Comparison of ENCODE assay signal across 8 cellular contexts in genomic region chr7:141551773-141552162, GRCh38. TPM values are rescaled to one million over a fixed set of nuclear protein-coding genes. Genes with fewer than 3 reads are reported as not detected.
A peak's percentile ranks its signal among the peaks of the same experiment; 100 is the strongest.
DNase-seq lines count a peak whose midpoint lies in the region; ATAC-seq and TF ChIP-seq lines count a peak whose summit lies in the region.

No MANE protein-coding gene starts in this region.

- ATAC-seq in T-cell (replicated peaks in 1 of 4) (peak in 1 of 4 experiments; percentile 5), gastroesophageal sphincter (no peak), omental fat pad (ENCODE audit: low FRiP score) (no peak)

- DNase-seq in AG04450 (ENCODE audit: low read depth, low spot score) (no peak), GM23248 (peak; percentile 28), T-cell (no peak), spleen (no peak), nucleus accumbens (lab: John Stamatoyannopoulos, UW) (no peak), omental fat pad (ENCODE audit: low spot score) (no peak), KBM-7 (no peak)

- peak overlapping the region; percentile 89 for H3K9ac ChIP-seq in GM23248

- intact Hi-C loops in spleen (cut with DNase I; ENCODE audit: low total_unique reads), result no loop called here

- no peaks in the 10 kb centered on the region for H3K27me3 Mint-ChIP-seq in T-cell

- CTCF ChIA-PET in AG04450 (lab: Charles Lee), result interaction anchor here (0.6 to 6.3 kb wide), 3 partner anchors 19 to 537 kb away, joined by 3 to 53 read pairs (median 12); partner anchors contain the start of gene MRPS33
- CTCF ChIA-PET in T-cell (lab: Charles Lee), result no interaction called here

- H3K27ac Mint-ChIP-seq in T-cell, result peak overlapping the region; percentile 19 to 40

- peaks cover 17% of the 10 kb centered on the region for H3K79me2 ChIP-seq in GM23248 (ENCODE audit: insufficient read depth)

- H3K36me3 ChIP-seq in GM23248 (ENCODE audit: low read depth) (no peaks in the 10 kb centered on the region), gastroesophageal sphincter (peaks cover 0 to 14% of the 10 kb centered on the region in 2 donors), spleen (peaks cover 0 to 17% (median 7%) of the 10 kb centered on the region in 6 donors)

- no peaks in the 10 kb centered on the region for H3K9me3 Mint-ChIP-seq in T-cell

- H3K4me1 Mint-ChIP-seq in T-cell, result peaks cover 30 to 35% (median 31%) of the 10 kb centered on the region in 3 donors

- H3K27me3 ChIP-seq in AG04450 (ENCODE audit: control insufficient read depth, insufficient read depth, low read length) (no peaks in the 10 kb centered on the region), GM23248 (replicated peaks; ENCODE audit: insufficient read depth) (no peaks in the 10 kb centered on the region), gastroesophageal sphincter (no peaks in the 10 kb centered on the region), spleen (replicated peaks in 1 of 7) (no peaks in the 10 kb centered on the region)

- H3K4me1 ChIP-seq in GM23248 (ENCODE audit: insufficient read depth), result peaks cover 4% of the 10 kb centered on the region; the same call in 1 of the 2 replicates
- peaks cover 0 to 33% (median 13%) of the 10 kb centered on the region in 3 donors for H3K4me1 ChIP-seq in gastroesophageal sphincter
- peaks cover 12 to 38% (median 19%) of the 10 kb centered on the region in 6 donors for H3K4me1 ChIP-seq in spleen

- in situ Hi-C loops in GM23248 (cut with MboI), result no loop called here
- in situ Hi-C loops in KBM-7 (cut with MboI; ENCODE audit: low pct_unique_long_range_greater_than_20kb, low sequenced_read_pairs), result no loop called here

- H3K4me3 ChIP-seq in AG04450 (ENCODE audit: low read depth, low read length), result peak overlapping the region; percentile 92
- peak overlapping the region; percentile 86 for H3K4me3 ChIP-seq in GM23248
- peak overlapping the region; percentile 75 to 95 for H3K4me3 ChIP-seq in gastroesophageal sphincter
- H3K4me3 ChIP-seq in spleen, result peak overlapping the region; percentile 75 to 97 (median 87)

- TF ChIP-seq POLR2A in gastroesophageal sphincter (IDR thresholded peaks at IDR 0.05) (no peak), spleen (IDR thresholded peaks at IDR 0.05) (no peak)

- H3K4me3 Mint-ChIP-seq in T-cell, result peak overlapping the region; percentile 80 to 89 (median 87)

- H3K36me3 Mint-ChIP-seq in T-cell, result peaks cover 14% of the 10 kb centered on the region

- no peak for TF ChIP-seq CTCF in AG04450 (IDR thresholded peaks at IDR 0.05; ENCODE audit: low read depth, low read length)
- TF ChIP-seq CTCF in gastroesophageal sphincter (IDR thresholded peaks at IDR 0.05), result no peak
- no peak for TF ChIP-seq CTCF in spleen (IDR thresholded peaks at IDR 0.05 in 8 of 11, conservative IDR thresholded peaks at IDR 0.05 in 3 of 11)
- no peak for TF ChIP-seq CTCF in omental fat pad (IDR thresholded peaks at IDR 0.05)

- no peaks in the 10 kb centered on the region for H3K9me3 ChIP-seq in AG04450 (ENCODE audit: control insufficient read depth, insufficient read depth, low read length)
- no peaks in the 10 kb centered on the region for H3K9me3 ChIP-seq in GM23248 (ENCODE audit: low read depth)
- H3K9me3 ChIP-seq in gastroesophageal sphincter, result no peaks in the 10 kb centered on the region
- no peaks in the 10 kb centered on the region for H3K9me3 ChIP-seq in spleen

- no peaks in the 10 kb centered on the region for H3K9me2 ChIP-seq in GM23248 (ENCODE audit: insufficient read depth)

- peak overlapping the region; percentile 99 for H2AFZ ChIP-seq in GM23248

- POLR2A ChIA-PET in AG04450 (lab: Yijun Ruan, JAX) (interaction anchor here (1.0 to 1.6 kb wide), 5 partner anchors 18 to 537 kb away, joined by 3 to 12 read pairs (median 5); partner anchors contain the start of genes MRPS33 and SSBP1), T-cell (lab: Charles Lee) (no interaction called here)

- TF ChIP-seq EP300 in gastroesophageal sphincter (IDR thresholded peaks at IDR 0.05), result no peak

- WGBS in GM23248 (ENCODE audit: low coverage in 1 of 2, low lambda C conversion rate in 2 of 2, missing lambda C conversion rate in 2 of 2), 2 experiments, result 15% methylated on average over 4 of the region's 4 CpGs
- 12 to 16% methylated on average over 2 to 4 of the region's 4 CpGs for WGBS in gastroesophageal sphincter (ENCODE audit: low coverage in 1 of 2), 2 donors
- 12 to 22% (median 16%) methylated on average over 4 of the region's 4 CpGs for WGBS in spleen, 5 donors

- H3K4me2 ChIP-seq in GM23248 (ENCODE audit: unreplicated experiment), result peak overlapping the region; percentile 75

- no peaks in the 10 kb centered on the region for H3F3A ChIP-seq in GM23248 (ENCODE audit: insufficient read depth)

- no peaks in the 10 kb centered on the region for H4K20me1 ChIP-seq in GM23248 (ENCODE audit: insufficient read depth)

- H3K27ac ChIP-seq in AG04450 (ENCODE audit: low read depth, low read length) (no peak overlapping the region), GM23248 (no peak overlapping the region), gastroesophageal sphincter (peak overlapping the region in 3 of 4 donors; percentile 21 to 89 (median 85)), spleen (peak overlapping the region in 7 of 8 donors; percentile 52 to 81 (median 74))

RNA-seq across cellular contexts. Expression of gene AGK, which starts 0.6 kb away (rescaled TPM):
- polyA plus RNA-seq in AG04450 (2011; rRNA removed) (39.0 and 42.5 TPM in 2 replicates), GM23248 (2016; fragmentation: Nextera tagmentation; extraction: Ambion mirVana) (18.3 and 20.4 TPM in 2 replicates), spleen (10 to 100 TPM; 11.0 to 12.8 (median 12.1) TPM)
- polyA minus RNA-seq in AG04450 (2011; rRNA and poly(A)+ RNA removed), result 34.8 and 39.0 TPM in 2 replicates
- total RNA-seq in GM23248 (2014; rRNA removed; shearing (Covaris generic)), result 24.1 and 35.5 TPM in 2 replicates
- total RNA-seq in T-cell (10 to 100 TPM; 22.1 to 39.7 (median 28.8) TPM), gastroesophageal sphincter (10 to 100 TPM; 21.0 to 30.8 (median 25.5) TPM), spleen (10 to 100 TPM; 22.0 to 35.5 (median 27.8) TPM), omental fat pad (10 to 100 TPM; 17.3 to 22.5 (median 19.7) TPM)

Comparison
In these comparisons a context has a peak if more than half of its experiments do, and no peak if none do; other contexts are left out.
1. H3K27ac ChIP-seq: peak in gastroesophageal sphincter (3 of 4) and spleen (7 of 8); none in AG04450 (single experiment) and GM23248 (single experiment).
2. Peak in every context shown above with its lines, with median percentiles within 50 percentile points of each other: H3K4me3 ChIP-seq.